ENCODE assay signal across 26 cellular contexts in genomic region chr6:82690283-82690682, GRCh38.
"Had no signal": no experiment of that assay in that cellular context is flagged by ENCODE, and none has a peak within 500 bp of the region (broad histone marks: within the 10 kb centered on the region; RNA-seq: fewer than 3 reads in every experiment).

No MANE protein-coding gene starts in this region.

- ATAC-seq: natural killer cell; psoas muscle; right cardiac atrium; right lobe of liver; stimulated activated memory B cell treated with anti-CD40 and anti-IgM and Interleukin-4, amounts not matched to agents 10 μg/mL and 1 μg/mL and 100 μg/mL, for 72 hours had no signal

- H3K27me3 ChIP-seq: neural progenitor cell, ovary, right lobe of liver, sigmoid colon, spleen, stomach, thyroid gland, tibial nerve, upper lobe of left lung, vagina had no signal

- H3K9me3 ChIP-seq: ovary, psoas muscle, right lobe of liver, sigmoid colon, spleen, stomach, thoracic aorta, thyroid gland, tibial nerve, upper lobe of left lung, vagina had no signal

- DNase-seq: natural killer cell; occipital lobe; ovary; posterior cingulate gyrus; psoas muscle; right cardiac atrium; right lobe of liver; sigmoid colon; spleen; stimulated activated CD4-positive, alpha-beta T cell treated with anti-CD3 and anti-CD28 coated beads, Interleukin-12 subunit alpha, Interleukin-12 subunit beta, amount 100 ng/mL, for 4 hours; stimulated activated CD4-positive, alpha-beta T cell treated with anti-CD3 and anti-CD28 coated beads, Interleukin-1b, Interleukin-23, amount 100 ng/mL, for 48 hours; stimulated activated CD4-positive, alpha-beta T cell treated with anti-CD3 and anti-CD28 coated beads, Interleukin-4, amount 100 ng/mL, for 1 hour; stimulated activated CD4-positive, alpha-beta T cell treated with anti-CD3 and anti-CD28 coated beads, Interleukin-4, amount 100 ng/mL, for 4 hours; stimulated activated CD8-positive, alpha-beta memory T cell treated with anti-CD3 and anti-CD28 coated beads, Interleukin-4, amount 100 ng/mL, for 48 hours; stimulated activated naive CD4-positive, alpha-beta T cell treated with Interleukin-2 at 50 U/mL for 16 hours; stomach; thyroid gland; trophoblast cell; upper lobe of left lung had no signal

- H3K4me1 ChIP-seq: parathyroid adenoma, psoas muscle, right lobe of liver, sigmoid colon, spleen, stomach, thyroid gland, upper lobe of left lung, vagina had no signal

- H3K36me3 ChIP-seq: neural progenitor cell, ovary, right lobe of liver, sigmoid colon, spleen, stomach, thoracic aorta, thyroid gland, tibial nerve, upper lobe of left lung, vagina had no signal

- H3K27ac ChIP-seq: neural progenitor cell, ovary, parathyroid adenoma, psoas muscle, right lobe of liver, sigmoid colon, spleen, stomach, thoracic aorta, thyroid gland, tibial nerve, upper lobe of left lung, vagina had no signal

- H3K9ac ChIP-seq: neural progenitor cell, parathyroid adenoma had no signal

- H3K4me3 ChIP-seq: neural progenitor cell, ovary, psoas muscle, right lobe of liver, sigmoid colon, smooth muscle cell, spleen, stomach, thoracic aorta, thyroid gland, tibial nerve, upper lobe of left lung, vagina had no signal
